ENCODE assay signal across 34 cellular contexts in the genomic region with DNA sequence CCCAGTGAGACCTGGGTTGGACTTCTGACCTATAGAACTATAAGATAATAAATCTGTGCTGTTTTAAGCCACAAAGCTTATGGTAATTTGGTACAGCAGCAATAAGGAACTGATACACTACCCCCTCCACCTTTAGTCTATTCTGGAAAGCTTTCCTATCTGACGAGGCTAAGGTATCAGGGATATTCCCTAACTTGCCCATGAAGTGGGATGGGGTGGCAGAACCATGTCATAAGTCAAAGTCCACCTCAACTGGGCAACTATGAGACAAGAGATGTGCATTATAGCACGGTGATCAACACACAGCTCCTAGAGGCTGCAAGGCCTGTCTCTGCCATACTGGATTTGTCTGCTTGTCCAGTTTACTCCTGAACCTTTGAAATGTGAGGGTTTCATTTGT.
"Had no signal": no experiment of that assay in that cellular context is flagged by ENCODE, and none has a peak within 500 bp of the region (broad histone marks: within the 10 kb centered on the region; RNA-seq: fewer than 3 reads in every experiment).

No MANE protein-coding gene starts in this region.

- H3K27me3 ChIP-seq: ascending aorta had no signal

- H3K27ac ChIP-seq: ascending aorta, VCaP had no signal

- DNase-seq: activated B cell treated with CpG ODN at 0.5 μM for 24 hours; activated CD4-positive, alpha-beta memory T cell treated with anti-CD3 and anti-CD28 coated beads for 36 hours; activated CD4-positive, alpha-beta T cell treated with anti-CD3 and anti-CD28 coated beads for 4 hours; activated CD4-positive, alpha-beta T cell treated with anti-CD3 and anti-CD28 coated beads, Interleukin-2, amount 10 ng/mL, durations not matched to agents 24 days and 14 days; activated CD4-positive, alpha-beta T cell treated with anti-CD3 and anti-CD28 coated beads, Interleukin-2, amount 50 U/mL, for 1 hour; activated CD4-positive, alpha-beta T cell treated with anti-CD3 and anti-CD28 coated beads, Interleukin-2, amount 50 U/mL, for 4 hours; activated CD4-positive, CD25-positive, alpha-beta regulatory T cell treated with anti-CD3 and anti-CD28 coated beads, Interleukin-2, amount 50 U/mL, for 72 hours; activated CD8-positive, alpha-beta memory T cell treated with anti-CD3 and anti-CD28 coated beads, Interleukin-2, amount 50 U/mL, for 4 hours; activated CD8-positive, alpha-beta T cell treated with anti-CD3 and anti-CD28 coated beads for 36 hours; activated effector memory CD4-positive, alpha-beta T cell treated with Interleukin-2 at 50 U/mL for 16 hours; activated gamma-delta T cell; activated naive CD4-positive, alpha-beta T cell treated with anti-CD3 and anti-CD28 coated beads, Interleukin-2, amount 10 ng/mL, durations not matched to agents 7 days and 5 days; activated naive CD4-positive, alpha-beta T cell treated with Interleukin-2 at 50 U/mL for 16 hours; activated naive CD8-positive, alpha-beta T cell treated with anti-CD3 and anti-CD28 coated beads, Interleukin-2, amount 10 ng/mL, durations not matched to agents 7 days and 5 days; activated naive CD8-positive, alpha-beta T cell treated with anti-CD3 and anti-CD28 coated beads, Interleukin-2, amount 50 U/mL, for 24 hours; activated T-cell treated with anti-CD3 and anti-CD28 coated beads for 4 hours; activated T-cell treated with anti-CD3 and anti-CD28 coated beads, Interleukin-2, amount 50 U/mL, for 1 hour; activated T-cell treated with anti-CD3 and anti-CD28 coated beads, Interleukin-2, amount 50 U/mL, for 4 hours; activated T-cell treated with anti-CD3 and anti-CD28 coated beads, Interleukin-2, amount 50 U/mL, for 72 hours; amygdala; anterior cingulate cortex; central memory CD4-positive, alpha-beta T cell; T-helper 1 cell; T-helper 2 cell; T-helper 9 cell had no signal

- H3K9me3 ChIP-seq: ascending aorta had no signal

- FAIRE-seq: TTC549 had no signal

- H3K27ac Mint-ChIP-seq: activated B cell treated with CpG ODN at 0.5 μM for 24 hours; activated CD4-positive, alpha-beta memory T cell treated with anti-CD3 and anti-CD28 coated beads for 36 hours; activated CD4-positive, alpha-beta T cell treated with anti-CD3 and anti-CD28 coated beads, Interleukin-2, amount 10 ng/mL, durations not matched to agents 24 days and 14 days; activated CD8-positive, alpha-beta T cell treated with anti-CD3 and anti-CD28 coated beads for 36 hours; activated naive CD4-positive, alpha-beta T cell treated with anti-CD3 and anti-CD28 coated beads, Interleukin-2, amount 10 ng/mL, durations not matched to agents 7 days and 5 days; activated naive CD4-positive, alpha-beta T cell treated with anti-CD3 and anti-CD28 coated beads, Interleukin-2, amount 50 U/mL, for 24 hours; activated naive CD8-positive, alpha-beta T cell; activated naive CD8-positive, alpha-beta T cell treated with anti-CD3 and anti-CD28 coated beads, Interleukin-2, amount 10 ng/mL, durations not matched to agents 7 days and 5 days; activated naive CD8-positive, alpha-beta T cell treated with anti-CD3 and anti-CD28 coated beads, Interleukin-2, amount 50 U/mL, for 24 hours; activated T-cell treated with anti-CD3 and anti-CD28 coated beads, Interleukin-2, amount 50 U/mL, for 72 hours; activated T-helper 2 cell treated with anti-CD3 and anti-CD28 coated beads, Interferon-gamma antibody, Interleukin-2, Interleukin-4, amounts not matched to agents 10 μg/mL and 5 μg/mL and 100 μg/mL, durations not matched to agents 14 hours and 24 hours and 36 hours; brain; T-helper 1 cell treated with Interleukin-12 subunit alpha and Interleukin-12 subunit beta and Interleukin-4 antibody, amounts not matched to agents 30 μg/mL and 1 μg/mL, for 36 hours; T-helper 2 cell treated with Interferon-gamma antibody and Interleukin-4, amounts not matched to agents 5 μg/mL and 100 μg/mL, for 36 hours had no signal

- H3K4me1 Mint-ChIP-seq: activated B cell treated with CpG ODN at 0.5 μM for 24 hours; activated CD4-positive, alpha-beta T cell treated with anti-CD3 and anti-CD28 coated beads, Interleukin-2, amount 10 ng/mL, durations not matched to agents 24 days and 14 days; activated naive CD4-positive, alpha-beta T cell treated with anti-CD3 and anti-CD28 coated beads, Interleukin-2, amount 10 ng/mL, durations not matched to agents 7 days and 5 days; activated naive CD4-positive, alpha-beta T cell treated with anti-CD3 and anti-CD28 coated beads, Interleukin-2, amount 50 U/mL, for 24 hours; activated naive CD8-positive, alpha-beta T cell treated with anti-CD3 and anti-CD28 coated beads, Interleukin-2, amount 10 ng/mL, durations not matched to agents 7 days and 5 days; activated naive CD8-positive, alpha-beta T cell treated with anti-CD3 and anti-CD28 coated beads, Interleukin-2, amount 50 U/mL, for 24 hours had no signal

- H3K4me3 Mint-ChIP-seq: activated B cell treated with CpG ODN at 0.5 μM for 24 hours; activated CD4-positive, alpha-beta memory T cell treated with anti-CD3 and anti-CD28 coated beads for 36 hours; activated CD4-positive, alpha-beta T cell treated with anti-CD3 and anti-CD28 coated beads, Interleukin-2, amount 10 ng/mL, durations not matched to agents 24 days and 14 days; activated CD8-positive, alpha-beta T cell treated with anti-CD3 and anti-CD28 coated beads for 36 hours; activated naive CD4-positive, alpha-beta T cell treated with anti-CD3 and anti-CD28 coated beads, Interleukin-2, amount 10 ng/mL, durations not matched to agents 7 days and 5 days; activated naive CD4-positive, alpha-beta T cell treated with anti-CD3 and anti-CD28 coated beads, Interleukin-2, amount 50 U/mL, for 24 hours; activated naive CD8-positive, alpha-beta T cell; activated naive CD8-positive, alpha-beta T cell treated with anti-CD3 and anti-CD28 coated beads, Interleukin-2, amount 10 ng/mL, durations not matched to agents 7 days and 5 days; activated naive CD8-positive, alpha-beta T cell treated with anti-CD3 and anti-CD28 coated beads, Interleukin-2, amount 50 U/mL, for 24 hours; activated T-cell treated with anti-CD3 and anti-CD28 coated beads, Interleukin-2, amount 50 U/mL, for 4 hours; activated T-cell treated with anti-CD3 and anti-CD28 coated beads, Interleukin-2, amount 50 U/mL, for 72 hours; T-helper 1 cell treated with Interleukin-12 subunit alpha and Interleukin-12 subunit beta and Interleukin-4 antibody, amounts not matched to agents 30 μg/mL and 1 μg/mL, for 36 hours; T-helper 2 cell treated with Interferon-gamma antibody and Interleukin-4, amounts not matched to agents 5 μg/mL and 100 μg/mL, for 36 hours had no signal

- H3K27me3 Mint-ChIP-seq: activated CD4-positive, alpha-beta T cell treated with anti-CD3 and anti-CD28 coated beads, Interleukin-2, amount 10 ng/mL, durations not matched to agents 24 days and 14 days; activated naive CD4-positive, alpha-beta T cell treated with anti-CD3 and anti-CD28 coated beads, Interleukin-2, amount 10 ng/mL, durations not matched to agents 7 days and 5 days; activated naive CD8-positive, alpha-beta T cell treated with anti-CD3 and anti-CD28 coated beads, Interleukin-2, amount 10 ng/mL, durations not matched to agents 7 days and 5 days had no signal

- H3K9me3 Mint-ChIP-seq: activated B cell treated with CpG ODN at 0.5 μM for 24 hours; activated CD4-positive, alpha-beta memory T cell treated with anti-CD3 and anti-CD28 coated beads for 36 hours; activated CD4-positive, alpha-beta T cell treated with anti-CD3 and anti-CD28 coated beads, Interleukin-2, amount 10 ng/mL, durations not matched to agents 24 days and 14 days; activated CD8-positive, alpha-beta T cell treated with anti-CD3 and anti-CD28 coated beads for 36 hours; activated naive CD4-positive, alpha-beta T cell treated with anti-CD3 and anti-CD28 coated beads, Interleukin-2, amount 10 ng/mL, durations not matched to agents 7 days and 5 days; activated naive CD4-positive, alpha-beta T cell treated with anti-CD3 and anti-CD28 coated beads, Interleukin-2, amount 50 U/mL, for 24 hours; activated naive CD8-positive, alpha-beta T cell treated with anti-CD3 and anti-CD28 coated beads, Interleukin-2, amount 10 ng/mL, durations not matched to agents 7 days and 5 days; activated naive CD8-positive, alpha-beta T cell treated with anti-CD3 and anti-CD28 coated beads, Interleukin-2, amount 50 U/mL, for 24 hours; activated T-cell treated with anti-CD3 and anti-CD28 coated beads, Interleukin-2, amount 50 U/mL, for 4 hours; activated T-cell treated with anti-CD3 and anti-CD28 coated beads, Interleukin-2, amount 50 U/mL, for 72 hours; activated T-helper 2 cell treated with anti-CD3 and anti-CD28 coated beads, Interferon-gamma antibody, Interleukin-2, Interleukin-4, amounts not matched to agents 10 μg/mL and 5 μg/mL and 100 μg/mL, durations not matched to agents 14 hours and 24 hours and 36 hours; T-helper 1 cell treated with Interleukin-12 subunit alpha and Interleukin-12 subunit beta and Interleukin-4 antibody, amounts not matched to agents 30 μg/mL and 1 μg/mL, for 36 hours; T-helper 2 cell treated with Interferon-gamma antibody and Interleukin-4, amounts not matched to agents 5 μg/mL and 100 μg/mL, for 36 hours had no signal

- H3K36me3 Mint-ChIP-seq: activated CD4-positive, alpha-beta memory T cell treated with anti-CD3 and anti-CD28 coated beads for 36 hours; activated naive CD4-positive, alpha-beta T cell treated with anti-CD3 and anti-CD28 coated beads, Interleukin-2, amount 10 ng/mL, durations not matched to agents 7 days and 5 days; activated naive CD4-positive, alpha-beta T cell treated with anti-CD3 and anti-CD28 coated beads, Interleukin-2, amount 50 U/mL, for 24 hours; activated naive CD8-positive, alpha-beta T cell; activated naive CD8-positive, alpha-beta T cell treated with anti-CD3 and anti-CD28 coated beads, Interleukin-2, amount 10 ng/mL, durations not matched to agents 7 days and 5 days; brain had no signal

- H3K36me3 ChIP-seq: ascending aorta had no signal

- ATAC-seq: activated CD8-positive, alpha-beta T cell treated with anti-CD3 and anti-CD28 coated beads for 36 hours; activated naive CD8-positive, alpha-beta T cell treated with anti-CD3 and anti-CD28 coated beads, Interleukin-2, amount 50 U/mL, for 24 hours; activated T-cell treated with anti-CD3 and anti-CD28 coated beads, Interleukin-2, amount 50 U/mL, for 4 hours; activated T-cell treated with anti-CD3 and anti-CD28 coated beads, Interleukin-2, amount 50 U/mL, for 72 hours had no signal

- H3K4me3 ChIP-seq: ascending aorta had no signal
